In the genomic region with DNA sequence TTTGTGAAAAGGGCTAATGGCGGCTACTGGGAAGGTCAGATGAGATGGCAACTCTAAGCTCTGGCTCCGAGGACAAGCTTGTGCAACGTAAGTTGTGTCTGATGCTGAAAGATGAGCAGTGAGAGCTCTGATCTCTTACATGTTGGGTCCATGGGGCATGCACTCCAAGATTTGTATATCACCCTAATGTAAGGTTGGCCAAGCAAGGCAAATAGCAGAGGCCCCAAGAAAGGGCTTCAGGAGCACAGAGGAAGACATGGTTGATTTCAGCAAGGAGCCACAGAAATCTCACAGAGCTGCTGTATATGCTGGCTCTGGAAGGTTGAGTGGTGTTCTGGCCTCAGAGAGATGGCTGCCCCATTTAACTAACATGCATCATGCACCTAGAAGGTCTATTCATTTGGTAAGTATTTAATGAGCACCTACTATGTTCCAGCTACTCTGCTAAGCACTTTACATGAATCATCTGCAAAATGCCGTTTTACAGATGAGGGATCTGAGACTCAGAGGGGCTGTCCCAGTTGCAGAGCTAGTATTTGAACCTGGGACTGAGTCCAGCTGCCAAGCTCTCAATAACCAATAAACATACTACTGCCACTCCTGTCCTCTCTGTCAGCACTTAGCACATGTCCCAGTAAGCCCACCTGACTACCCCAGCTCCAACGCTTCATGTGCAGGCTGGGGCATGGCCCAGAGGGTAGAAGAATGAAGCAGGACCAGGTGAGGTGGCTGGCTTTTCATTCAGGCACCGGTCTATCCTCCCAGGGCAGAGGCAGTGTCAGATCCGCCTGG, we compare ENCODE assay signal across 18 cellular contexts. TPM values are rescaled to one million over a fixed set of nuclear protein-coding genes. Genes with fewer than 3 reads are reported as not detected.
DNase-seq lines count a peak whose midpoint lies in the region; ATAC-seq, FAIRE-seq and TF ChIP-seq lines count a peak whose summit lies in the region.
"Had no signal": no experiment of that assay in that cellular context is flagged by ENCODE, and none has a peak within 500 bp of the region (broad histone marks: within the 10 kb centered on the region; RNA-seq: fewer than 3 reads in every experiment).

No MANE protein-coding gene starts in this region.

- H3K27me3 ChIP-seq in right atrium auricular region (no peaks in the 10 kb centered on the region), heart right ventricle (peaks cover 0 to 33% (median 3%) of the 10 kb centered on the region in 7 donors), colonic mucosa (no peaks in the 10 kb centered on the region)

- TF ChIP-seq CTCF in right atrium auricular region (IDR thresholded peaks at IDR 0.05): no peak
- TF ChIP-seq CTCF in heart right ventricle (IDR thresholded peaks at IDR 0.05): no peak
- no peak for TF ChIP-seq CTCF in colonic mucosa (IDR thresholded peaks at IDR 0.05)
- TF ChIP-seq CTCF in osteocyte (IDR thresholded peaks at IDR 0.05): no peak

- ATAC-seq in heart right ventricle (no peak), GM19328 (IDR thresholded peaks at IDR 0.05; ENCODE audit: unreplicated experiment) (no peak)
- ATAC-seq: Panc1 had no signal

- 79 to 83% methylated on average over 7 of the region's 7 CpGs for WGBS in heart right ventricle, 2 donors

- peaks cover 57% of the 10 kb centered on the region for H3K27me3 Mint-ChIP-seq in osteocyte (ENCODE audit: unreplicated experiment)

- no peaks in the 10 kb centered on the region for H3K9me3 ChIP-seq in right atrium auricular region
- no peaks in the 10 kb centered on the region for H3K9me3 ChIP-seq in heart right ventricle
- H3K9me3 ChIP-seq in colonic mucosa: no peaks in the 10 kb centered on the region

- H3K4me1 ChIP-seq in right atrium auricular region: no peaks in the 10 kb centered on the region
- no peaks in the 10 kb centered on the region for H3K4me1 ChIP-seq in heart right ventricle
- H3K4me1 ChIP-seq in colonic mucosa: no peaks in the 10 kb centered on the region

- H3K27ac ChIP-seq in right atrium auricular region (no peak overlapping the region), heart right ventricle (no peak overlapping the region), colonic mucosa (no peak overlapping the region)
- H3K27ac ChIP-seq: C4-2B, GM23248 had no signal

- no peak overlapping the region for H3K27ac Mint-ChIP-seq in osteocyte (ENCODE audit: unreplicated experiment)

- H3K4me3 ChIP-seq in right atrium auricular region (no peak overlapping the region), heart right ventricle (no peak overlapping the region), colonic mucosa (no peak overlapping the region)
- H3K4me3 ChIP-seq: GM23248 had no signal

- no peak for FAIRE-seq in frontal cortex (lab: Jason Lieb, UNC)
- FAIRE-seq: G401.6 had no signal

- H3K4me3 Mint-ChIP-seq in osteocyte (ENCODE audit: unreplicated experiment): no peak overlapping the region

- no peaks in the 10 kb centered on the region for H3K9me3 Mint-ChIP-seq in osteocyte (ENCODE audit: unreplicated experiment)

- peak; percentile 49 for DNase-seq in right atrium auricular region (ENCODE audit: low spot score)
- no peak for DNase-seq in heart right ventricle
- peak; percentile 4 for DNase-seq in colonic mucosa
- DNase-seq in osteocyte (ENCODE audit: extremely low spot score, unreplicated experiment): peak; percentile 57
- DNase-seq in ureter (ENCODE audit: low spot score): peak; percentile 12
- no peak for DNase-seq in frontal cortex (ENCODE audit: low spot score in 2 of 2)
- no peak for DNase-seq in NCI-H345 (lab: John Stamatoyannopoulos, UW)
- DNase-seq: DND-41, GM23248, KBM-7, NCI-H146, NCI-H2081, NCI-H510A treated with DMSO at 0.1 percent for 48 hours, NCI-H82 had no signal

- no peaks in the 10 kb centered on the region for H3K4me1 Mint-ChIP-seq in osteocyte (ENCODE audit: unreplicated experiment)

- no peak overlapping the region for H3K9ac ChIP-seq in colonic mucosa (ENCODE audit: low read depth in 2 of 2, low read length in 2 of 2)
- H3K9ac ChIP-seq: GM23248 had no signal

- H3K36me3 ChIP-seq in right atrium auricular region: no peaks in the 10 kb centered on the region
- no peaks in the 10 kb centered on the region for H3K36me3 ChIP-seq in heart right ventricle
- no peaks in the 10 kb centered on the region for H3K36me3 ChIP-seq in colonic mucosa

- no peaks in the 10 kb centered on the region for H3K36me3 Mint-ChIP-seq in osteocyte (ENCODE audit: unreplicated experiment)

- intact Hi-C loops in heart right ventricle (cut with DNase I) (no loop called here), colonic mucosa (cut with DNase I) (no loop called here)

RNA-seq across cellular contexts. Expression of gene ATP2B2, which starts 27.7 kb away (rescaled TPM):
- total RNA-seq in right atrium auricular region (under 1 TPM; 0.12 to 0.15 TPM), heart right ventricle (under 1 TPM in 6 of 10 donors, not detected in 4; 0.05 to 0.30 (median 0.15) TPM), colonic mucosa (under 1 TPM; 0.07 to 0.11 TPM), osteocyte (0.13 TPM in 1 of 2 replicates, not detected in the other), ureter (not detected), frontal cortex (62.8 TPM)
- polyA plus RNA-seq in heart right ventricle: under 1 TPM; under 0.01 to 0.07 TPM
- total RNA-seq: GM23248 had no signal
- polyA plus RNA-seq: GM23248 had no signal

Comparison
In these comparisons a context has a peak if more than half of its experiments do, and no peak if none do; other contexts are left out.
1. DNase-seq: peak in right atrium auricular region (single experiment), colonic mucosa (single experiment), osteocyte (single experiment) and ureter (single experiment); none in heart right ventricle (0 of 2), frontal cortex (0 of 2) and NCI-H345 (single experiment).
2. RNA of gene ATP2B2, which starts 27.7 kb away (total RNA-seq): 62.8 TPM in frontal cortex (single experiment); 0.12 to 0.15 TPM in right atrium auricular region, 0.13 TPM in osteocyte, 0.07 to 0.11 TPM in colonic mucosa, 0.05 to 0.30 TPM in heart right ventricle and not detected in ureter (single experiment); every median in the first group is over 10 times any median in the second.